Comparison of ENCODE assay signal across 16 cellular contexts in genomic region chr19:10100163-10100785, GRCh38. TPM values are rescaled to one million over a fixed set of nuclear protein-coding genes. Genes with fewer than 3 reads are reported as not detected.
DNase-seq lines count a peak whose midpoint lies in the region; ATAC-seq and FAIRE-seq lines count a peak whose summit lies in the region.
"Had no signal": no experiment of that assay in that cellular context is flagged by ENCODE, and none has a peak within 500 bp of the region (broad histone marks: within the 10 kb centered on the region; RNA-seq: fewer than 3 reads in every experiment).

No MANE protein-coding gene starts in this region.

- DNase-seq in CD4-positive, CD25-positive, alpha-beta regulatory T cell, result no peak
- DNase-seq in GM19239 (ENCODE audit: insufficient read length, low spot score) (no peak), A172 (ENCODE audit: low spot score) (no peak)
- no peak for DNase-seq in stimulated activated naive CD4-positive, alpha-beta T cell treated with Interleukin-2 at 50 U/mL for 16 hours (lab: John Stamatoyannopoulos, UW)
- DNase-seq: BE2C; endodermal cell; foreskin keratinocyte; MG63; NCI-H2081 treated with DMSO at 0.1 percent for 48 hours; NCI-H774; stimulated activated CD4-positive, alpha-beta T cell treated with anti-CD3 and anti-CD28 coated beads, Interleukin-4, amount 100 ng/mL, for 24 hours; uterus had no signal

- ATAC-seq in CD4-positive, CD25-positive, alpha-beta regulatory T cell (ENCODE audit: low read depth in 2 of 2), result no peak
- ATAC-seq in HG03139 (IDR thresholded peaks at IDR 0.05; ENCODE audit: unreplicated experiment), result no peak
- ATAC-seq: foreskin keratinocyte, sciatic nerve had no signal

- FAIRE-seq in GM19239 (lab: Jason Lieb, UNC), result peak; percentile 70

- no peaks in the 10 kb centered on the region for H3K27me3 ChIP-seq in CD4-positive, CD25-positive, alpha-beta regulatory T cell (ENCODE audit: control insufficient read depth, insufficient read depth, low read length)
- H3K27me3 ChIP-seq: BE2C, foreskin keratinocyte, uterus had no signal

- no peaks in the 10 kb centered on the region for H3K9me3 ChIP-seq in CD4-positive, CD25-positive, alpha-beta regulatory T cell (ENCODE audit: control insufficient read depth in 2 of 2, low read length in 2 of 2)
- H3K9me3 ChIP-seq: MG63, uterus had no signal

- peaks cover 5 to 63% (median 26%) of the 10 kb centered on the region in 4 donors for H3K4me1 Mint-ChIP-seq in CD4-positive, CD25-positive, alpha-beta regulatory T cell
- peaks cover 71% of the 10 kb centered on the region for H3K4me1 Mint-ChIP-seq in dendritic cell treated with granulocyte-macrophage colony-stimulating factor and Interleukin-4, amounts not matched to agents 40 ng/mL and 50 ng/mL, for 4 days (ENCODE audit: low read depth)
- H3K4me1 Mint-ChIP-seq: endodermal cell had no signal

- peaks cover 45% of the 10 kb centered on the region for H3K4me1 ChIP-seq in CD4-positive, CD25-positive, alpha-beta regulatory T cell (ENCODE audit: control insufficient read depth, insufficient read depth, low read length, poor library complexity, severe bottlenecking)
- H3K4me1 ChIP-seq: uterus had no signal

- no peaks in the 10 kb centered on the region for H3K36me3 ChIP-seq in CD4-positive, CD25-positive, alpha-beta regulatory T cell (ENCODE audit: control insufficient read depth, insufficient read depth, low read length)
- H3K36me3 ChIP-seq: BE2C, cardiac muscle cell, MG63, uterus had no signal

- H3K4me3 ChIP-seq in CD4-positive, CD25-positive, alpha-beta regulatory T cell (ENCODE audit: low read depth, low read length), result no peak overlapping the region
- H3K4me3 ChIP-seq: cardiac muscle cell, MG63, uterus had no signal

- peaks cover 5% of the 10 kb centered on the region for H3K27me3 Mint-ChIP-seq in CD4-positive, CD25-positive, alpha-beta regulatory T cell
- no peaks in the 10 kb centered on the region for H3K27me3 Mint-ChIP-seq in dendritic cell treated with granulocyte-macrophage colony-stimulating factor and Interleukin-4, amounts not matched to agents 40 ng/mL and 50 ng/mL, for 4 days

- intact Hi-C loops in dendritic cell treated with granulocyte-macrophage colony-stimulating factor and Interleukin-4, amounts not matched to agents 40 ng/mL and 50 ng/mL, for 4 days (cut with micrococcal nuclease), result no loop called here

- H3K27ac ChIP-seq in CD4-positive, CD25-positive, alpha-beta regulatory T cell (ENCODE audit: insufficient read depth, low read length, poor library complexity, severe bottlenecking), result no peak overlapping the region
- H3K27ac ChIP-seq: cardiac muscle cell, foreskin keratinocyte, uterus had no signal

- no peaks in the 10 kb centered on the region for H3K36me3 Mint-ChIP-seq in CD4-positive, CD25-positive, alpha-beta regulatory T cell
- H3K36me3 Mint-ChIP-seq in dendritic cell treated with granulocyte-macrophage colony-stimulating factor and Interleukin-4, amounts not matched to agents 40 ng/mL and 50 ng/mL, for 4 days (ENCODE audit: low read depth), result no peaks in the 10 kb centered on the region

- H3K9me3 Mint-ChIP-seq in CD4-positive, CD25-positive, alpha-beta regulatory T cell, result peaks cover 0 to 2% (median 0%) of the 10 kb centered on the region in 7 donors
- no peaks in the 10 kb centered on the region for H3K9me3 Mint-ChIP-seq in dendritic cell treated with granulocyte-macrophage colony-stimulating factor and Interleukin-4, amounts not matched to agents 40 ng/mL and 50 ng/mL, for 4 days
- H3K9me3 Mint-ChIP-seq: endodermal cell had no signal

- H3K27ac Mint-ChIP-seq in CD4-positive, CD25-positive, alpha-beta regulatory T cell, result no peak overlapping the region
- H3K27ac Mint-ChIP-seq in dendritic cell treated with granulocyte-macrophage colony-stimulating factor and Interleukin-4, amounts not matched to agents 40 ng/mL and 50 ng/mL, for 4 days, result peak overlapping the region; percentile 68
- H3K27ac Mint-ChIP-seq: endodermal cell had no signal

- H3K4me3 Mint-ChIP-seq in CD4-positive, CD25-positive, alpha-beta regulatory T cell, result peak overlapping the region in 3 of 4 donors; percentile 5 to 53 (median 52)
- H3K4me3 Mint-ChIP-seq in dendritic cell treated with granulocyte-macrophage colony-stimulating factor and Interleukin-4, amounts not matched to agents 40 ng/mL and 50 ng/mL, for 4 days, result no peak overlapping the region
- H3K4me3 Mint-ChIP-seq: endodermal cell had no signal

RNA-seq across cellular contexts. Expression of gene ANGPTL6, which starts 2.2 kb away (rescaled TPM):
- 0.30 TPM for total RNA-seq in CD4-positive, CD25-positive, alpha-beta regulatory T cell
- under 1 TPM; 0.18 to 0.53 (median 0.22) TPM for polyA plus RNA-seq in CD4-positive, CD25-positive, alpha-beta regulatory T cell
- 0.47 and 0.86 TPM in 2 replicates for total RNA-seq in A172 (2014; rRNA removed; shearing (Covaris generic))
- total RNA-seq: endodermal cell, sciatic nerve had no signal

RNA-seq across cellular contexts. Expression of gene PPAN, which starts 5.9 kb away (rescaled TPM):
- total RNA-seq in CD4-positive, CD25-positive, alpha-beta regulatory T cell, result 62.2 TPM
- 10 to 100 TPM; 14.1 to 29.2 (median 21.7) TPM for polyA plus RNA-seq in CD4-positive, CD25-positive, alpha-beta regulatory T cell
- 27.6 and 34.6 TPM in 2 replicates for total RNA-seq in A172 (2014; rRNA removed; shearing (Covaris generic))

RNA-seq across cellular contexts. Expression of gene P2RY11, which starts 11.2 kb away (rescaled TPM):
- 23.0 TPM for total RNA-seq in CD4-positive, CD25-positive, alpha-beta regulatory T cell
- 1 to 10 TPM in 3 of 4 donors, under 1 TPM in 1; 0.64 to 2.2 (median 1.6) TPM for polyA plus RNA-seq in CD4-positive, CD25-positive, alpha-beta regulatory T cell
- total RNA-seq in A172 (2014; rRNA removed; shearing (Covaris generic)), result 1.5 and 2.9 TPM in 2 replicates

RNA-seq across cellular contexts. Expression of gene SHFL, which starts 14.2 kb away (rescaled TPM):
- 93.2 TPM for total RNA-seq in CD4-positive, CD25-positive, alpha-beta regulatory T cell
- 10 to 100 TPM; 28.0 to 29.4 (median 28.6) TPM for polyA plus RNA-seq in CD4-positive, CD25-positive, alpha-beta regulatory T cell
- total RNA-seq in A172 (2014; rRNA removed; shearing (Covaris generic)), result 16.5 and 20.4 TPM in 2 replicates

RNA-seq across cellular contexts. Expression of gene EIF3G, which starts 19.4 kb away (rescaled TPM):
- 328 TPM for total RNA-seq in CD4-positive, CD25-positive, alpha-beta regulatory T cell
- polyA plus RNA-seq in CD4-positive, CD25-positive, alpha-beta regulatory T cell, result 100 to 1,000 TPM; 243 to 257 (median 253) TPM
- total RNA-seq in A172 (2014; rRNA removed; shearing (Covaris generic)), result 305 and 379 TPM in 2 replicates
